In the genomic region with DNA sequence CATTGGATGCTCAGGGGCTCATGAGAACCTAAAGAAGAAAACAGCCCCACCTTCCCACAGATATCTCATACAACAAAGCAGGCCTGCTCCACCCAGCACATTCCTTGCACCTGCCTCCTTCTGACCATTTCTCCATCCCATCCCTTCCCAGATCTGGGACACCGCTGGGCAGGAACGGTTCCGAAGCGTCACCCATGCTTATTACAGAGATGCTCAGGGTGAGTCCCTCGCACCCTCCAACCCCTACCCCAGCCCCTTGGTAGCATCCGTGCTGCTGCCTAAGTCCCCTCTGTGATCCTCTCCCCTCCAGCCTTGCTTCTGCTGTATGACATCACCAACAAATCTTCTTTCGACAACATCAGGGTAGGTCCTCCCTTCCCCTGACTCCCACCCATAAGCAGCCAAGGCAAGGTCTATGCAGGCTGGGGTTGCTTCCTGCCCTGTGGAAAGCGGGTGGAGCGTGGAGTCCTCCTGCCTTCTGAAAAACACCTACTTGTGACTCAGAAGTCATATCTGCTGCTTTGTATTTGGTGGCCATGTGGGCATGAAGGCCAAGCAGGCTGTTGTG, we compare ENCODE assay signal across 14 cellular contexts. TPM values are rescaled to one million over a fixed set of nuclear protein-coding genes. Genes with fewer than 3 reads are reported as not detected.
A peak's percentile ranks its signal among the peaks of the same experiment; 100 is the strongest.
DNase-seq lines count a peak whose midpoint lies in the region; TF ChIP-seq lines count a peak whose summit lies in the region.
"Had no signal": no experiment of that assay in that cellular context is flagged by ENCODE, and none has a peak within 500 bp of the region (broad histone marks: within the 10 kb centered on the region; RNA-seq: fewer than 3 reads in every experiment).

No MANE protein-coding gene starts in this region.

- no peak overlapping the region for H3K4me3 ChIP-seq in thymus (ENCODE audit: low read length)
- H3K4me3 ChIP-seq: lower lobe of right lung had no signal

- CTCF ChIA-PET in activated naive CD4-positive, alpha-beta T cell treated with anti-CD3 and anti-CD28 coated beads for 36 hours (lab: Charles Lee) = interaction anchor here (0.7 to 2.9 kb wide), 11 partner anchors 8 to 374 kb away, joined by 3 to 19 read pairs (median 3); no protein-coding TSS in a partner anchor

- H3K27ac ChIP-seq in thymus (ENCODE audit: low read depth) = peak overlapping the region; percentile 67

- H3K4me1 Mint-ChIP-seq in activated naive CD4-positive, alpha-beta T cell treated with anti-CD3 and anti-CD28 coated beads for 36 hours (ENCODE audit: low read depth) = peaks cover 79% of the 10 kb centered on the region
- peaks cover 54% of the 10 kb centered on the region for H3K4me1 Mint-ChIP-seq in endothelial cell (ENCODE audit: unreplicated experiment)

- no peaks in the 10 kb centered on the region for H3K27me3 Mint-ChIP-seq in activated naive CD4-positive, alpha-beta T cell treated with anti-CD3 and anti-CD28 coated beads for 36 hours (ENCODE audit: low read depth)
- peaks cover 10% of the 10 kb centered on the region for H3K27me3 Mint-ChIP-seq in endothelial cell (ENCODE audit: unreplicated experiment)

- no peak for DNase-seq in activated naive CD4-positive, alpha-beta T cell treated with anti-CD3 and anti-CD28 coated beads for 36 hours
- DNase-seq in activated naive CD4-positive, alpha-beta T cell treated with Interleukin-2 at 50 U/mL for 16 hours = no peak
- peak; percentile 89 for DNase-seq in T1000 (lab: John Stamatoyannopoulos, UW)
- DNase-seq in endothelial cell (ENCODE audit: low spot score) = no peak
- DNase-seq in NCI-H2171 treated with DMSO at 0.1 percent for 48 hours (lab: John Stamatoyannopoulos, UW) = no peak
- DNase-seq in NCI-H1092 treated with DMSO at 0.1 percent for 48 hours (lab: John Stamatoyannopoulos, UW) = no peak
- DNase-seq in NCI-H1694 treated with DMSO at 0.1 percent for 48 hours (lab: John Stamatoyannopoulos, UW) = no peak
- DNase-seq: activated CD8-positive, alpha-beta memory T cell treated with anti-CD3 and anti-CD28 coated beads, Interleukin-2, amount 50 U/mL, for 4 hours; HFFc6; lower lobe of right lung; SHP77 had no signal

- H3K9me3 ChIP-seq in thymus (ENCODE audit: control insufficient read depth) = no peaks in the 10 kb centered on the region
- H3K9me3 ChIP-seq: lower lobe of right lung had no signal

- peaks cover 53% of the 10 kb centered on the region for H3K4me1 ChIP-seq in thymus (ENCODE audit: control insufficient read depth, insufficient read depth, low read length)

- no peak for TF ChIP-seq CTCF in endothelial cell (IDR thresholded peaks at IDR 0.05; ENCODE audit: unreplicated experiment)

- intact Hi-C loops in activated naive CD4-positive, alpha-beta T cell treated with anti-CD3 and anti-CD28 coated beads for 36 hours (cut with micrococcal nuclease) = loop anchor here (1.0 to 10.0 kb wide), 2 partner anchors 7 to 462 kb away; a partner anchor contains a TSS

- peak overlapping the region; percentile 83 for H3K27ac Mint-ChIP-seq in activated naive CD4-positive, alpha-beta T cell treated with anti-CD3 and anti-CD28 coated beads for 36 hours
- peak overlapping the region; percentile 61 for H3K27ac Mint-ChIP-seq in endothelial cell (ENCODE audit: unreplicated experiment)
- H3K27ac Mint-ChIP-seq: HFFc6 had no signal

- H3K9me3 Mint-ChIP-seq in activated naive CD4-positive, alpha-beta T cell treated with anti-CD3 and anti-CD28 coated beads for 36 hours = no peaks in the 10 kb centered on the region
- no peaks in the 10 kb centered on the region for H3K9me3 Mint-ChIP-seq in endothelial cell (ENCODE audit: unreplicated experiment)
- H3K9me3 Mint-ChIP-seq: HFFc6 had no signal

- no peak overlapping the region for H3K4me3 Mint-ChIP-seq in activated naive CD4-positive, alpha-beta T cell treated with anti-CD3 and anti-CD28 coated beads for 36 hours
- no peak overlapping the region for H3K4me3 Mint-ChIP-seq in endothelial cell (ENCODE audit: unreplicated experiment)
- H3K4me3 Mint-ChIP-seq: HFFc6 had no signal

- H3K36me3 Mint-ChIP-seq in activated naive CD4-positive, alpha-beta T cell treated with anti-CD3 and anti-CD28 coated beads for 36 hours (ENCODE audit: low read depth) = no peaks in the 10 kb centered on the region
- no peaks in the 10 kb centered on the region for H3K36me3 Mint-ChIP-seq in endothelial cell (ENCODE audit: low read depth, unreplicated experiment)

- no peaks in the 10 kb centered on the region for H3K36me3 ChIP-seq in thymus (ENCODE audit: control insufficient read depth, insufficient read depth)
- H3K36me3 ChIP-seq: lower lobe of right lung had no signal

- 88% methylated on average over 9 of the region's 9 CpGs for WGBS in thymus

- no peaks in the 10 kb centered on the region for H3K27me3 ChIP-seq in thymus (ENCODE audit: control insufficient read depth, insufficient read depth)

RNA-seq across cellular contexts. Expression of a gene that starts 5.4 kb away (rescaled TPM):
- total RNA-seq in activated naive CD4-positive, alpha-beta T cell treated with anti-CD3 and anti-CD28 coated beads for 36 hours = 10 to 100 TPM; 70.8 to 77.6 TPM
- 30.5 TPM for total RNA-seq in endothelial cell (ENCODE audit: unreplicated experiment)
- polyA plus RNA-seq in thymus = 56.6 TPM

RNA-seq across cellular contexts. Expression of a gene that starts 6.0 kb away (rescaled TPM):
- total RNA-seq in activated naive CD4-positive, alpha-beta T cell treated with anti-CD3 and anti-CD28 coated beads for 36 hours = 1 to 10 TPM; 2.1 to 2.3 TPM
- total RNA-seq in endothelial cell (ENCODE audit: unreplicated experiment) = 2.5 TPM
- polyA plus RNA-seq in thymus = 29.3 TPM
- total RNA-seq: M059J had no signal

RNA-seq across cellular contexts. Expression of a gene that starts 30.3 kb away (rescaled TPM):
- total RNA-seq in activated naive CD4-positive, alpha-beta T cell treated with anti-CD3 and anti-CD28 coated beads for 36 hours = not detected
- not detected for total RNA-seq in endothelial cell (ENCODE audit: unreplicated experiment)
- polyA plus RNA-seq in thymus = 6.0 TPM
- total RNA-seq: HFFc6, M059J had no signal
- polyA plus RNA-seq: AG04450 had no signal

RNA-seq across cellular contexts. Expression of a gene that starts 33.1 kb away (rescaled TPM):
- total RNA-seq in activated naive CD4-positive, alpha-beta T cell treated with anti-CD3 and anti-CD28 coated beads for 36 hours = 10 to 100 TPM; 42.1 to 43.9 TPM
- total RNA-seq in endothelial cell (ENCODE audit: unreplicated experiment) = 50.1 TPM
- 31.1 TPM for polyA plus RNA-seq in thymus
